8 cellular contexts compared by ENCODE assay signal in genomic region chr3:109806929-109807328, GRCh38.
DNase-seq lines count a peak whose midpoint lies in the region; ATAC-seq and TF ChIP-seq lines count a peak whose summit lies in the region.

No MANE protein-coding gene starts in this region.

- POLR2A ChIA-PET in activated naive CD8-positive, alpha-beta T cell treated with anti-CD3 and anti-CD28 coated beads, Interleukin-2, amount 10 ng/mL, durations not matched to agents 7 days and 5 days (lab: Charles Lee): interaction anchor here (0.7 kb wide), 1 partner anchor 1738 kb away, joined by 3 read pairs; no protein-coding TSS in a partner anchor
- POLR2A ChIA-PET in naive thymus-derived CD8-positive, alpha-beta T cell (lab: Charles Lee): interaction anchor here (1.2 kb wide), 1 partner anchor 9 kb away, joined by 3 read pairs; no protein-coding TSS in a partner anchor

- peak overlapping the region; percentile 78 for H3K4me3 Mint-ChIP-seq in activated naive CD8-positive, alpha-beta T cell treated with anti-CD3 and anti-CD28 coated beads, Interleukin-2, amount 10 ng/mL, durations not matched to agents 7 days and 5 days
- peak overlapping the region; percentile 46 to 84 (median 66) for H3K4me3 Mint-ChIP-seq in naive thymus-derived CD8-positive, alpha-beta T cell

- 0 out of 2 replicates have a peak overlapping the region, but pooled peaks have one; percentile 62 for H2AFZ ChIP-seq in OCI-LY1 (ENCODE audit: low read length)

- no peaks in the 10 kb centered on the region for H3K36me3 ChIP-seq in OCI-LY1 (ENCODE audit: insufficient read depth, low read length)
- no peaks in the 10 kb centered on the region for H3K36me3 ChIP-seq in tibial artery

- H3K27me3 Mint-ChIP-seq in activated naive CD8-positive, alpha-beta T cell treated with anti-CD3 and anti-CD28 coated beads, Interleukin-2, amount 10 ng/mL, durations not matched to agents 7 days and 5 days: no peaks in the 10 kb centered on the region
- no peaks in the 10 kb centered on the region for H3K27me3 Mint-ChIP-seq in naive thymus-derived CD8-positive, alpha-beta T cell

- no peaks in the 10 kb centered on the region for H3F3A ChIP-seq in OCI-LY1 (ENCODE audit: insufficient read depth, low read length)

- H3K9me3 ChIP-seq in OCI-LY1 (ENCODE audit: low read length) (no peaks in the 10 kb centered on the region), tibial artery (no peaks in the 10 kb centered on the region)

- DNase-seq in DMS53 treated with DMSO at 0.1 percent for 48 hours (lab: John Stamatoyannopoulos, UW; ENCODE audit: unreplicated experiment) (peak; percentile 32), HFF-Myc (ENCODE audit: extremely low read depth, low read depth) (peak; percentile 37), amygdala (lab: John Stamatoyannopoulos, UW) (no peak), tibial artery (no peak)
- no peak for DNase-seq in activated naive CD8-positive, alpha-beta T cell treated with anti-CD3 and anti-CD28 coated beads, Interleukin-2, amount 10 ng/mL, durations not matched to agents 7 days and 5 days
- DNase-seq in naive thymus-derived CD8-positive, alpha-beta T cell: peak in 8 of 10 donors; percentile 10 to 70 (median 52)

- TF ChIP-seq CTCF in HFF-Myc (IDR thresholded peaks at IDR 0.05; ENCODE audit: low read depth, low read length, missing control alignments) (no peak), OCI-LY1 (IDR thresholded peaks at IDR 0.05; ENCODE audit: low read length) (no peak), tibial artery (IDR thresholded peaks at IDR 0.05) (no peak)

- peak; percentile 90 for ATAC-seq in activated naive CD8-positive, alpha-beta T cell treated with anti-CD3 and anti-CD28 coated beads, Interleukin-2, amount 10 ng/mL, durations not matched to agents 7 days and 5 days (ENCODE audit: low read depth)
- ATAC-seq in naive thymus-derived CD8-positive, alpha-beta T cell: peak; percentile 92 to 94
- ATAC-seq in GM21723 (IDR thresholded peaks at IDR 0.05; ENCODE audit: unreplicated experiment): no peak

- intact Hi-C loops in tibial artery (cut with DNase I; ENCODE audit: low total_unique reads): no loop called here

- peak overlapping the region; percentile 96 for H3K27ac Mint-ChIP-seq in activated naive CD8-positive, alpha-beta T cell treated with anti-CD3 and anti-CD28 coated beads, Interleukin-2, amount 10 ng/mL, durations not matched to agents 7 days and 5 days
- peak overlapping the region; percentile 22 to 96 (median 87) for H3K27ac Mint-ChIP-seq in naive thymus-derived CD8-positive, alpha-beta T cell

- no peaks in the 10 kb centered on the region for H3K9me2 ChIP-seq in OCI-LY1 (ENCODE audit: low read depth, low read length)

- peaks cover 13% of the 10 kb centered on the region for H3K9me3 Mint-ChIP-seq in activated naive CD8-positive, alpha-beta T cell treated with anti-CD3 and anti-CD28 coated beads, Interleukin-2, amount 10 ng/mL, durations not matched to agents 7 days and 5 days
- peaks cover 0 to 15% (median 3%) of the 10 kb centered on the region in 9 donors for H3K9me3 Mint-ChIP-seq in naive thymus-derived CD8-positive, alpha-beta T cell

- no peak overlapping the region for H3K9ac ChIP-seq in OCI-LY1 (ENCODE audit: low read length)

- peaks cover 25% of the 10 kb centered on the region for H3K4me1 Mint-ChIP-seq in activated naive CD8-positive, alpha-beta T cell treated with anti-CD3 and anti-CD28 coated beads, Interleukin-2, amount 10 ng/mL, durations not matched to agents 7 days and 5 days
- peaks cover 6 to 54% (median 45%) of the 10 kb centered on the region in 4 donors for H3K4me1 Mint-ChIP-seq in naive thymus-derived CD8-positive, alpha-beta T cell

- no peaks in the 10 kb centered on the region for H3K27me3 ChIP-seq in OCI-LY1 (ENCODE audit: insufficient read depth, low read length)
- H3K27me3 ChIP-seq in tibial artery: no peaks in the 10 kb centered on the region

- no peaks in the 10 kb centered on the region for H3K79me2 ChIP-seq in OCI-LY1 (ENCODE audit: insufficient read depth, low read length)

- H3K27ac ChIP-seq in OCI-LY1 (ENCODE audit: low read depth, low read length, poor library complexity, severe bottlenecking) (no peak overlapping the region), tibial artery (no peak overlapping the region)

- 0 out of 2 replicates have a peak overlapping the region, but pooled peaks have one; percentile 32 for H3K4me2 ChIP-seq in OCI-LY1 (ENCODE audit: low read length)

- H4K20me1 ChIP-seq in OCI-LY1 (ENCODE audit: insufficient read depth, low read length): no peaks in the 10 kb centered on the region

- H3K4me1 ChIP-seq in OCI-LY1 (ENCODE audit: insufficient read depth, low read length, severe bottlenecking) (peaks cover 14% of the 10 kb centered on the region), tibial artery (no peaks in the 10 kb centered on the region)

- H3K4me3 ChIP-seq in HFF-Myc (replicated peaks; ENCODE audit: low read depth, low read length): no peak overlapping the region
- no peak overlapping the region for H3K4me3 ChIP-seq in OCI-LY1 (ENCODE audit: low read depth, low read length, poor library complexity, severe bottlenecking)
- no peak overlapping the region for H3K4me3 ChIP-seq in tibial artery

- peaks cover 30% of the 10 kb centered on the region for H3K36me3 Mint-ChIP-seq in activated naive CD8-positive, alpha-beta T cell treated with anti-CD3 and anti-CD28 coated beads, Interleukin-2, amount 10 ng/mL, durations not matched to agents 7 days and 5 days
- H3K36me3 Mint-ChIP-seq in naive thymus-derived CD8-positive, alpha-beta T cell: peaks cover 0 to 13% (median 13%) of the 10 kb centered on the region in 3 donors

Comparison
In these comparisons a context has a peak if more than half of its experiments do, and no peak if none do; other contexts are left out.
1. DNase-seq: peak in DMS53 treated with DMSO at 0.1 percent for 48 hours (single experiment), HFF-Myc (single experiment) and naive thymus-derived CD8-positive, alpha-beta T cell (8 of 10); none in activated naive CD8-positive, alpha-beta T cell treated with anti-CD3 and anti-CD28 coated beads, Interleukin-2, amount 10 ng/mL, durations not matched to agents 7 days and 5 days (single experiment), amygdala (0 of 56) and tibial artery (0 of 2).